ENCODE assay signal across 8 cellular contexts in the genomic region with DNA sequence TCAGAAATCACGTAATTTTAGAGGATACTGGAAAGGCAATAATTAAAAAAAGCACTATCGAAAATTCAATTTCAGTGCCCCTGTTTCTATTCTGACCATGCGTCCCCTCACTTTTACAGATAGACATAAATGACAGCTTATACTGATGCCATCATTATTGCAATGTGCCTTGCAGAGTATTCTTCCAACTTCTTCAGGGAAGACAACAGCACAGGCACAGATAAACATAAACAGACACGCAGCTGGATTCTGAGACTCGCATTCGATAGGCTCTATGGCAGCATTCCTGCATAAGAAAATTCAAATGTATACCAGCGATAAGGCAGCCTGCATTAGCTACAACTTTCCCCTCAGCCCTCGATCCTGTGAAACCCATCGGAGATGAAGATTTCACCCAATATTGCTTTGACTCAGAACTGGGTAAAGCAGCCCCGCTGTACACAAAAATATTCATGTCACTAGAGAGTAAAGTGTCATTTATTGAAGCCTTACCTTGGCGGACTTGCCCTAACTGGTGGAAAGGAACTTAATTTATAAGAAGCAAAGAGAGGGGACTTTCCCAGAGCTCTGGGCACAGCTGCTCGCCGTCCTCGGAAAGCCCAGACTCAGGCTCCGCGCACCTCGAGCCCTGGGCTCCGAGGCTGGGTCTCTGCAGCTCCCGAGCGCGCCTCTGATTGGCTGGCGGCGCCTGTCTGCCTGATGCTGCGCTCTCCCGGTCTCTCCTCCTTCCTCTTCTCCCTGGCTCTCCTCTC. TPM values are rescaled to one million over a fixed set of nuclear protein-coding genes. Genes with fewer than 3 reads are reported as not detected.
A peak's percentile ranks its signal among the peaks of the same experiment; 100 is the strongest.
DNase-seq lines count a peak whose midpoint lies in the region; ATAC-seq, FAIRE-seq and TF ChIP-seq lines count a peak whose summit lies in the region.

A gene with protein sequence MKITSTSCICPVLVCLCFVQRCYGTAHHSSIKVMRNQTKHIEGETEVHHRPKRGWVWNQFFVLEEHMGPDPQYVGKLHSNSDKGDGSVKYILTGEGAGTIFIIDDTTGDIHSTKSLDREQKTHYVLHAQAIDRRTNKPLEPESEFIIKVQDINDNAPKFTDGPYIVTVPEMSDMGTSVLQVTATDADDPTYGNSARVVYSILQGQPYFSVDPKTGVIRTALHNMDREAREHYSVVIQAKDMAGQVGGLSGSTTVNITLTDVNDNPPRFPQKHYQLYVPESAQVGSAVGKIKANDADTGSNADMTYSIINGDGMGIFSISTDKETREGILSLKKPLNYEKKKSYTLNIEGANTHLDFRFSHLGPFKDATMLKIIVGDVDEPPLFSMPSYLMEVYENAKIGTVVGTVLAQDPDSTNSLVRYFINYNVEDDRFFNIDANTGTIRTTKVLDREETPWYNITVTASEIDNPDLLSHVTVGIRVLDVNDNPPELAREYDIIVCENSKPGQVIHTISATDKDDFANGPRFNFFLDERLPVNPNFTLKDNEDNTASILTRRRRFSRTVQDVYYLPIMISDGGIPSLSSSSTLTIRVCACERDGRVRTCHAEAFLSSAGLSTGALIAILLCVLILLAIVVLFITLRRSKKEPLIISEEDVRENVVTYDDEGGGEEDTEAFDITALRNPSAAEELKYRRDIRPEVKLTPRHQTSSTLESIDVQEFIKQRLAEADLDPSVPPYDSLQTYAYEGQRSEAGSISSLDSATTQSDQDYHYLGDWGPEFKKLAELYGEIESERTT (minus strand): TSS at position 607 of the 752 bp plus-strand sequence. CDS start 149,214 bp downstream, outside the sequence.

- ATAC-seq in GM21515 (IDR thresholded peaks at IDR 0.05; ENCODE audit: unreplicated experiment), result no peak

- no peak within 1 kb of the TSS for H3K27ac ChIP-seq in HEK293 (ENCODE audit: extremely low read depth, low read depth, low read length)
- H3K27ac ChIP-seq in endothelial cell of umbilical vein (ENCODE audit: insufficient read depth, low read depth, low read length), result no peak within 1 kb of the TSS
- no peak within 1 kb of the TSS for H3K27ac ChIP-seq in muscle layer of duodenum (ENCODE audit: low read length)

- H3K9me1 ChIP-seq in endothelial cell of umbilical vein (replicated peaks; ENCODE audit: control insufficient read depth, extremely low read depth, insufficient read depth, low read length), result no peaks in the 10 kb centered on the region

- peak within 1 kb of the TSS; percentile 35 for H3K4me3 ChIP-seq in HEK293 (ENCODE audit: low read depth, low read length)
- H3K4me3 ChIP-seq in endothelial cell of umbilical vein (replicated peaks in 1 of 3; ENCODE audit: insufficient read depth in 1 of 3, low read depth in 1 of 3, low read length in 3 of 3), result peak within 1 kb of the TSS in 1 of 3 experiments; percentile 15
- peak within 1 kb of the TSS; percentile 31 to 46 for H3K4me3 ChIP-seq in muscle layer of duodenum (ENCODE audit: low read depth in 1 of 2, low read length in 2 of 2)

- no peak within 1 kb of the TSS for H3K9ac ChIP-seq in endothelial cell of umbilical vein (replicated peaks; ENCODE audit: extremely low read depth, insufficient read depth, low read length)

- H3K27me3 ChIP-seq in endothelial cell of umbilical vein (ENCODE audit: control insufficient read depth in 2 of 2, insufficient read depth in 2 of 2, low read length in 2 of 2) (peaks cover 0 to 4% of the 10 kb centered on the region in 2 experiments), muscle layer of duodenum (ENCODE audit: low read depth, low read length) (no peaks in the 10 kb centered on the region)

- intact Hi-C loops in endothelial cell of umbilical vein (cut with micrococcal nuclease), result no loop called here

- FAIRE-seq in endothelial cell of umbilical vein (lab: Jason Lieb, UNC), result no peak

- peak; percentile 81 for DNase-seq in NCI-H82 (lab: John Stamatoyannopoulos, UW)
- peak; percentile 30 for DNase-seq in endothelial cell of umbilical vein (ENCODE audit: low read depth, low spot score)
- DNase-seq in activated CD8-positive, alpha-beta memory T cell treated with anti-CD3 and anti-CD28 coated beads for 24 hours, result no peak
- no peak for DNase-seq in central memory CD4-positive, alpha-beta T cell
- no peak for DNase-seq in NOMO-1 (lab: John Stamatoyannopoulos, UW; ENCODE audit: unreplicated experiment in 2 of 2)

- H4K20me1 ChIP-seq in endothelial cell of umbilical vein (replicated peaks; ENCODE audit: control insufficient read depth, extremely low read depth, insufficient read depth, low read length), result no peaks in the 10 kb centered on the region

- peak within 1 kb of the TSS; percentile 54 for H3K4me2 ChIP-seq in endothelial cell of umbilical vein (ENCODE audit: insufficient read depth, low read length)

- H3K4me1 ChIP-seq in HEK293 (ENCODE audit: control insufficient read depth, insufficient read depth, low read length), result peaks cover 2% of the 10 kb centered on the region; the same call in 1 of the 2 replicates
- no peaks in the 10 kb centered on the region for H3K4me1 ChIP-seq in endothelial cell of umbilical vein (ENCODE audit: control insufficient read depth, extremely low read depth, insufficient read depth, low read length)
- H3K4me1 ChIP-seq in muscle layer of duodenum (ENCODE audit: control insufficient read depth in 1 of 2, insufficient read depth in 2 of 2, low read length in 2 of 2), result peaks cover 0 to 11% of the 10 kb centered on the region in 2 donors

- H3K9me3 ChIP-seq in HEK293 (ENCODE audit: control insufficient read depth, insufficient read depth, low read depth, low read length), result no peaks in the 10 kb centered on the region
- H3K9me3 ChIP-seq in endothelial cell of umbilical vein (replicated peaks; ENCODE audit: control insufficient read depth, insufficient read depth, low read length), result peaks cover 2% of the 10 kb centered on the region
- H3K9me3 ChIP-seq in muscle layer of duodenum (ENCODE audit: control insufficient read depth in 1 of 2, low read length in 2 of 2), result no peaks in the 10 kb centered on the region

- TF ChIP-seq CTCF in HEK293 (tag by site-specific recombination; IDR thresholded peaks at IDR 0.05), result no peak
- no peak for TF ChIP-seq CTCF in endothelial cell of umbilical vein (IDR thresholded peaks at IDR 0.05; ENCODE audit: extremely low read depth in 1 of 2, insufficient read depth in 1 of 2, low read depth in 1 of 2, low read length in 2 of 2)

- CTCF ChIA-PET in HEK293 (lab: Yijun Ruan, JAX), result interaction anchor here (0.7 kb wide), 1 partner anchor 369 kb away, joined by 4 read pairs; no protein-coding TSS in a partner anchor
- CTCF ChIA-PET in endothelial cell of umbilical vein (lab: Charles Lee), result interaction anchor here (0.7 kb wide), 1 partner anchor 193 kb away, joined by 3 read pairs; no protein-coding TSS in a partner anchor

- POLR2A ChIA-PET in HEK293 (lab: Yijun Ruan, JAX), result no interaction called here
- POLR2A ChIA-PET in endothelial cell of umbilical vein (lab: Charles Lee), result interaction anchor here (0.5 kb wide), 1 partner anchor 116 kb away, joined by 3 read pairs; no protein-coding TSS in a partner anchor

- no peaks in the 10 kb centered on the region for H3K79me2 ChIP-seq in endothelial cell of umbilical vein (ENCODE audit: control insufficient read depth, insufficient read depth, low read length)

- BruUV-seq in endothelial cell of umbilical vein (replicated peaks; lab: Mats Ljungman, UMichigan), result no TSS peak

- H2AFZ ChIP-seq in endothelial cell of umbilical vein (ENCODE audit: low read depth, low read length), result no peak within 1 kb of the TSS

- TF ChIP-seq POLR2A in endothelial cell of umbilical vein (IDR thresholded peaks at IDR 0.05; ENCODE audit: low read depth, low read length), result no peak

- H3K36me3 ChIP-seq in HEK293 (ENCODE audit: control insufficient read depth in 2 of 2, insufficient read depth in 1 of 2, low read length in 2 of 2) (no peaks in the 10 kb centered on the region), endothelial cell of umbilical vein (ENCODE audit: control insufficient read depth in 2 of 2, extremely low read depth in 1 of 2, insufficient read depth in 2 of 2, low read length in 2 of 2) (no peaks in the 10 kb centered on the region), muscle layer of duodenum (ENCODE audit: control insufficient read depth in 1 of 2, insufficient read depth in 2 of 2, low read length in 2 of 2) (no peaks in the 10 kb centered on the region)

- dilution Hi-C loops in endothelial cell of umbilical vein (cut with MboI; ENCODE audit: extremely low pct_ligation_motif_present, low sequenced_read_pairs), result no loop called here

TF ChIP-seq in HEK293, 187 proteins besides CTCF, POLR2A, EP300 and RAD21 (continues in another document):
- no peak for TF ChIP-seq ZNF214 (tag by site-specific recombination; IDR thresholded peaks at IDR 0.05; ENCODE audit: borderline replicate concordance)
- TF ChIP-seq SP2 (tag by site-specific recombination; IDR thresholded peaks at IDR 0.05), result 0 out of 2 replicates have a peak, but pooled peaks have one; percentile 13

TF ChIP-seq in endothelial cell of umbilical vein, 7 proteins besides CTCF, POLR2A, EP300 and RAD21:
- TF ChIP-seq MYC (IDR thresholded peaks at IDR 0.05; ENCODE audit: low read depth, low read length) (no peak), GATA2 (IDR thresholded peaks at IDR 0.05; ENCODE audit: insufficient read depth, insufficient read length, low read depth, low read length) (no peak), FOS (IDR thresholded peaks at IDR 0.05; ENCODE audit: borderline replicate concordance, insufficient read depth, low read length) (no peak), JUN (IDR thresholded peaks at IDR 0.05; ENCODE audit: borderline replicate concordance, insufficient read depth, insufficient read length, low read depth) (no peak), POLR2AphosphoS5 (IDR thresholded peaks at IDR 0.05; ENCODE audit: insufficient read depth, low read depth, low read length) (no peak), EZH2 (IDR thresholded peaks at IDR 0.05; ENCODE audit: borderline replicate concordance, low read depth, low read length, severe bottlenecking) (no peak)
- TF ChIP-seq, protein P1, sequence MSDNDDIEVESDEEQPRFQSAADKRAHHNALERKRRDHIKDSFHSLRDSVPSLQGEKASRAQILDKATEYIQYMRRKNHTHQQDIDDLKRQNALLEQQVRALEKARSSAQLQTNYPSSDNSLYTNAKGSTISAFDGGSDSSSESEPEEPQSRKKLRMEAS (IDR thresholded peaks at IDR 0.05; ENCODE audit: insufficient read depth, insufficient read length), result no peak

RNA-seq across cellular contexts. Expression of the gene that starts here (rescaled TPM):
- not detected in 2 replicates for total RNA-seq in endothelial cell of umbilical vein
- polyA plus RNA-seq in endothelial cell of umbilical vein, result 0.05 and 0.06 TPM in 2 replicates
- polyA plus RNA-seq in endothelial cell of umbilical vein (2011; cell fraction: cytosol; rRNA removed), result 0.07 and 0.10 TPM in 2 replicates
- polyA plus RNA-seq in endothelial cell of umbilical vein (2011; cell fraction: nucleus; rRNA removed), result 0.15 and 0.29 TPM in 2 replicates
- polyA plus RNA-seq in endothelial cell of umbilical vein (2012), result not detected in 2 replicates
- polyA minus RNA-seq in endothelial cell of umbilical vein, result 1.3 and 1.4 TPM in 2 replicates
- polyA minus RNA-seq in endothelial cell of umbilical vein (2011; cell fraction: cytosol; rRNA and poly(A)+ RNA removed), result not detected
- 0.19 and 0.48 TPM in 2 replicates for polyA minus RNA-seq in endothelial cell of umbilical vein (2011; cell fraction: nucleus; rRNA and poly(A)+ RNA removed)

Comparison
In these comparisons a context has a peak if more than half of its experiments do, and no peak if none do; other contexts are left out.
1. DNase-seq: peak in NCI-H82 (single experiment) and endothelial cell of umbilical vein (single experiment); none in activated CD8-positive, alpha-beta memory T cell treated with anti-CD3 and anti-CD28 coated beads for 24 hours (single experiment), central memory CD4-positive, alpha-beta T cell (single experiment) and NOMO-1 (0 of 2).